ENCODE assay signal across 13 cellular contexts in genomic region chr5:53426878-53427277, GRCh38. TPM values are rescaled to one million over a fixed set of nuclear protein-coding genes. Genes with fewer than 3 reads are reported as not detected.
"Had no signal": no experiment of that assay in that cellular context is flagged by ENCODE, and none has a peak within 500 bp of the region (broad histone marks: within the 10 kb centered on the region; RNA-seq: fewer than 3 reads in every experiment).

No MANE protein-coding gene starts in this region.

- H3K27me3 ChIP-seq: adrenal gland, heart left ventricle, pancreas, stomach had no signal

- H3K4me3 Mint-ChIP-seq: neural crest cell had no signal

- H3K27ac ChIP-seq: adrenal gland, heart left ventricle, pancreas, stomach had no signal

- H3K4me3 ChIP-seq: adrenal gland, heart left ventricle, pancreas, stomach had no signal

- H3K27ac Mint-ChIP-seq: activated T-helper 2 cell treated with anti-CD3 and anti-CD28 coated beads, Interferon-gamma antibody, Interleukin-2, Interleukin-4, amounts not matched to agents 10 μg/mL and 5 μg/mL and 100 μg/mL, durations not matched to agents 14 hours and 24 hours and 36 hours had no signal

- DNase-seq: activated naive CD4-positive, alpha-beta T cell treated with anti-CD3 and anti-CD28 coated beads, Interleukin-2, amount 50 U/mL, for 16 hours; adrenal gland; foreskin melanocyte; heart left ventricle; left ventricle myocardium superior; pancreas; stimulated activated CD4-positive, alpha-beta T cell treated with anti-CD3 and anti-CD28 coated beads, Interleukin-4, amount 100 ng/mL, for 4 hours; stomach had no signal

- H3K9me3 ChIP-seq: adrenal gland, heart left ventricle, pancreas, stomach had no signal

- FAIRE-seq: colon, islet of Langerhans, pancreas had no signal

- H3K4me1 ChIP-seq: pancreas, stomach had no signal

- ATAC-seq: activated CD4-positive, CD25-positive, alpha-beta regulatory T cell treated with anti-CD3 and anti-CD28 coated beads, Interleukin-2, amount 50 U/mL, for 24 hours; heart left ventricle; left ventricle myocardium superior had no signal

- H3K36me3 ChIP-seq: adrenal gland, heart left ventricle, pancreas, stomach had no signal

- H3K9me3 Mint-ChIP-seq: activated T-helper 2 cell treated with anti-CD3 and anti-CD28 coated beads, Interferon-gamma antibody, Interleukin-2, Interleukin-4, amounts not matched to agents 10 μg/mL and 5 μg/mL and 100 μg/mL, durations not matched to agents 14 hours and 24 hours and 36 hours; neural crest cell had no signal

RNA-seq across cellular contexts. Expression of gene FST, which starts 53.6 kb away (rescaled TPM):
- total RNA-seq: activated T-helper 2 cell treated with anti-CD3 and anti-CD28 coated beads, Interferon-gamma antibody, Interleukin-2, Interleukin-4, amounts not matched to agents 10 μg/mL and 5 μg/mL and 100 μg/mL, durations not matched to agents 14 hours and 24 hours and 36 hours had no signal
